16 cellular contexts compared by ENCODE assay signal in genomic region chr7:13551503-13551902, GRCh38.
DNase-seq lines count a peak whose midpoint lies in the region; ATAC-seq, FAIRE-seq and TF ChIP-seq lines count a peak whose summit lies in the region.
"Had no signal": no experiment of that assay in that cellular context is flagged by ENCODE, and none has a peak within 500 bp of the region (broad histone marks: within the 10 kb centered on the region; RNA-seq: fewer than 3 reads in every experiment).

No MANE protein-coding gene starts in this region.

- H3K4me3 ChIP-seq in SK-N-SH (ENCODE audit: low read depth in 2 of 2, low read length in 1 of 2) = no peak overlapping the region
- no peak overlapping the region for H3K4me3 ChIP-seq in astrocyte of the spinal cord (ENCODE audit: low read depth, low read length)
- H3K4me3 ChIP-seq: thoracic aorta had no signal

- H3K9ac ChIP-seq in SK-N-SH = no peak overlapping the region

- H3K36me3 ChIP-seq in SK-N-SH (replicated peaks in 1 of 2; ENCODE audit: control insufficient read depth in 1 of 2, insufficient read depth in 2 of 2, low read length in 1 of 2) = no peaks in the 10 kb centered on the region
- H3K36me3 ChIP-seq: thoracic aorta had no signal

- no peak overlapping the region for H2AFZ ChIP-seq in SK-N-SH (ENCODE audit: low read depth)

- no peak for TF ChIP-seq RAD21 in SK-N-SH (IDR thresholded peaks at IDR 0.05; ENCODE audit: low read length)

- H3K4me2 ChIP-seq in SK-N-SH = no peak overlapping the region

- H3K9me2 ChIP-seq in SK-N-SH = no peaks in the 10 kb centered on the region

- FAIRE-seq in HTR-8/SVneo (lab: Jason Lieb, UNC) = no peak
- FAIRE-seq: endothelial cell of umbilical vein, TTC549 had no signal

- no peaks in the 10 kb centered on the region for H3K9me3 ChIP-seq in SK-N-SH
- H3K9me3 ChIP-seq: thoracic aorta had no signal

- in situ Hi-C loops in astrocyte of the spinal cord (cut with HindIII; ENCODE audit: low sequenced_read_pairs) = no loop called here

- ATAC-seq in SK-N-SH treated with all-trans-retinoic acid at 6 μM for 48 hours (peak; percentile 40; the same call in 2 of the 3 replicates), GM21515 (IDR thresholded peaks at IDR 0.05; ENCODE audit: unreplicated experiment) (no peak)

- H3K27ac ChIP-seq in SK-N-SH (ENCODE audit: low read depth in 2 of 2, low read length in 1 of 2) = no peak overlapping the region
- H3K27ac ChIP-seq: thoracic aorta had no signal

- no peaks in the 10 kb centered on the region for H3K27me3 ChIP-seq in SK-N-SH (ENCODE audit: insufficient read depth)

- POLR2A ChIA-PET in SK-N-SH (lab: Yijun Ruan, JAX) = no interaction called here

- WGBS in SK-N-SH (ENCODE audit: low lambda C conversion rate) = 37% methylated on average over 3 of the region's 3 CpGs

- no peaks in the 10 kb centered on the region; a peak in 1 of 4 replicates for H3K4me1 ChIP-seq in SK-N-SH (ENCODE audit: control insufficient read depth in 1 of 2, insufficient read depth in 2 of 2, low read depth in 1 of 2, low read length in 1 of 2)

- H3F3A ChIP-seq in SK-N-SH (replicated peaks; ENCODE audit: insufficient read depth) = no peaks in the 10 kb centered on the region

- no peak for TF ChIP-seq EP300 in SK-N-SH (IDR thresholded peaks at IDR 0.05; ENCODE audit: borderline replicate concordance in 1 of 2, low read depth in 1 of 2, low read length in 1 of 2)

- TF ChIP-seq CTCF in SK-N-SH (IDR thresholded peaks at IDR 0.05) = no peak
- TF ChIP-seq CTCF in astrocyte of the spinal cord (IDR thresholded peaks at IDR 0.05; ENCODE audit: low read depth, low read length) = no peak

- DNase-seq in SK-N-SH (no peak), NCI-H345 (lab: John Stamatoyannopoulos, UW) (peak; percentile 35), astrocyte of the spinal cord (ENCODE audit: low read depth, low spot score) (peak; percentile 14), HTR-8/SVneo (ENCODE audit: insufficient read length, low spot score) (no peak)
- DNase-seq in NK-92 treated with Interleukin-12 subunit alpha and Interleukin-12 subunit beta, amount 100 ng/mL, for 24 hours (lab: John Stamatoyannopoulos, UW) = no peak
- no peak for DNase-seq in central memory CD4-positive, alpha-beta T cell
- DNase-seq: activated naive CD4-positive, alpha-beta T cell treated with anti-CD3 and anti-CD28 coated beads for 36 hours; CD8-positive, alpha-beta memory T cell; hippocampal formation; mammary epithelial cell; NCI-H187 treated with DMSO at 0.1 percent for 48 hours had no signal

- H4K20me1 ChIP-seq in SK-N-SH (ENCODE audit: insufficient read depth) = no peaks in the 10 kb centered on the region

- CTCF ChIA-PET in SK-N-SH (lab: Yijun Ruan, JAX) = interaction anchor here (1.2 kb wide), 1 partner anchor 23 kb away, joined by 3 read pairs; no protein-coding TSS in a partner anchor

- H3K79me2 ChIP-seq in SK-N-SH (ENCODE audit: insufficient read depth) = no peaks in the 10 kb centered on the region

TF ChIP-seq in SK-N-SH treated with all-trans-retinoic acid at 6 μM for 48 hours, 23 proteins besides CTCF, POLR2A, EP300 and RAD21:
- TF ChIP-seq, protein P1, sequence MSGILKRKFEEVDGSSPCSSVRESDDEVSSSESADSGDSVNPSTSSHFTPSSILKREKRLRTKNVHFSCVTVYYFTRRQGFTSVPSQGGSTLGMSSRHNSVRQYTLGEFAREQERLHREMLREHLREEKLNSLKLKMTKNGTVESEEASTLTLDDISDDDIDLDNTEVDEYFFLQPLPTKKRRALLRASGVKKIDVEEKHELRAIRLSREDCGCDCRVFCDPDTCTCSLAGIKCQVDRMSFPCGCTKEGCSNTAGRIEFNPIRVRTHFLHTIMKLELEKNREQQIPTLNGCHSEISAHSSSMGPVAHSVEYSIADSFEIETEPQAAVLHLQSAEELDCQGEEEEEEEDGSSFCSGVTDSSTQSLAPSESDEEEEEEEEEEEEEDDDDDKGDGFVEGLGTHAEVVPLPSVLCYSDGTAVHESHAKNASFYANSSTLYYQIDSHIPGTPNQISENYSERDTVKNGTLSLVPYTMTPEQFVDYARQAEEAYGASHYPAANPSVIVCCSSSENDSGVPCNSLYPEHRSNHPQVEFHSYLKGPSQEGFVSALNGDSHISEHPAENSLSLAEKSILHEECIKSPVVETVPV (CRISPR knock-in tag; IDR thresholded peaks at IDR 0.05) = no peak
- TF ChIP-seq OSR1 (CRISPR knock-in tag; IDR thresholded peaks at IDR 0.05) = no peak

TF ChIP-seq in SK-N-SH, 30 proteins besides CTCF, POLR2A, EP300 and RAD21:
- TF ChIP-seq, protein P2, sequence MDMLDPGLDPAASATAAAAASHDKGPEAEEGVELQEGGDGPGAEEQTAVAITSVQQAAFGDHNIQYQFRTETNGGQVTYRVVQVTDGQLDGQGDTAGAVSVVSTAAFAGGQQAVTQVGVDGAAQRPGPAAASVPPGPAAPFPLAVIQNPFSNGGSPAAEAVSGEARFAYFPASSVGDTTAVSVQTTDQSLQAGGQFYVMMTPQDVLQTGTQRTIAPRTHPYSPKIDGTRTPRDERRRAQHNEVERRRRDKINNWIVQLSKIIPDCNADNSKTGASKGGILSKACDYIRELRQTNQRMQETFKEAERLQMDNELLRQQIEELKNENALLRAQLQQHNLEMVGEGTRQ (IDR thresholded peaks at IDR 0.05; ENCODE audit: borderline replicate concordance, low read depth, low read length) = no peak
- TF ChIP-seq, protein P3, sequence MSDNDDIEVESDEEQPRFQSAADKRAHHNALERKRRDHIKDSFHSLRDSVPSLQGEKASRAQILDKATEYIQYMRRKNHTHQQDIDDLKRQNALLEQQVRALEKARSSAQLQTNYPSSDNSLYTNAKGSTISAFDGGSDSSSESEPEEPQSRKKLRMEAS (IDR thresholded peaks at IDR 0.05; ENCODE audit: low read depth) = no peak
- no peak for TF ChIP-seq POLR2AphosphoS5 (IDR thresholded peaks at IDR 0.05; ENCODE audit: low read depth, low read length)

Comparison
In these comparisons a context has a peak if more than half of its experiments do, and no peak if none do; other contexts are left out.
1. DNase-seq: peak in NCI-H345 (single experiment) and astrocyte of the spinal cord (single experiment); none in SK-N-SH (single experiment), HTR-8/SVneo (single experiment), NK-92 treated with Interleukin-12 subunit alpha and Interleukin-12 subunit beta, amount 100 ng/mL, for 24 hours (single experiment) and central memory CD4-positive, alpha-beta T cell (single experiment).